10 cellular contexts compared by ENCODE assay signal in the genomic region with DNA sequence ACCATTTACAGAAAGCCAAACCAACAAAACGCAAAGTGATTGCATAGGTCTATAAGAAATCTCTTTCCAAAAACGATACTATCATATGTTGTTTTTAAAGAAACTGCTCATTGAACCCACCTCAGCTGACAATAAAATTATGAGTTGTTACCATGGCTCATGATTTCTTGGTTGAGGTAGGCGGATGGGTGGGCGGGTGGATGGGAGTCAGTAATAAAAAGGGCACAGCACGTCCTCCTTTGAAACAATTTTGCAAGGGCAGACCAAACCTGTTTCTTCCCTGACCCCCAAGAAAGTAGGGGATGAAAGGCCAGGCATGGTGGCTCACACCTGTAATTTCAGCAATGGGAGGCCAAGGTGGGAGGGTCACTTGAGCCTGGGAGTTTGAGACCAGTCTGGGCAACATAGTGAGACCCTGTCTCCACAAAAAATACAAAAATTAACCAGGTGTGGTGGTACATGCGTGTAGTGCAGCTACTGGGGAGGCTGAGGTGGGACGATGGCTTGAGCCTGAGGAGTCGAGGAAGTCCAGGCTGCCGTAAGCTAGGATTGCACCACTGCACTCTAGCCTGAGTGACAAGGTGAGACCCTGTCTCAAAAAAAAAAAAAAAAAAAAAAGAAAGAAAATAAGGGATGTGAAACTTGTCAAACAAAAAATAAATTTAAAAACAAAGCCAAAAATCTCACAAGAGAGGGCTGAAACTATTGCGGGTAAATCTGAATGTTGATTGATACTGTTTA. TPM values are rescaled to one million over a fixed set of nuclear protein-coding genes. Genes with fewer than 3 reads are reported as not detected.
DNase-seq lines count a peak whose midpoint lies in the region; ATAC-seq and TF ChIP-seq lines count a peak whose summit lies in the region.
"Had no signal": no experiment of that assay in that cellular context is flagged by ENCODE, and none has a peak within 500 bp of the region (broad histone marks: within the 10 kb centered on the region; RNA-seq: fewer than 3 reads in every experiment).

No MANE protein-coding gene starts in this region.

- H3K4me3 ChIP-seq in HL-60 (replicated peaks; ENCODE audit: insufficient read depth, low read length) (0 out of 2 replicates have a peak overlapping the region, but pooled peaks have one; percentile 4), fibroblast of the aortic adventitia (ENCODE audit: low read depth, low read length) (peak overlapping the region; percentile 26)

- no peak for TF ChIP-seq CTCF in HL-60 (IDR thresholded peaks at IDR 0.05; ENCODE audit: insufficient read depth, low read length)
- TF ChIP-seq CTCF in fibroblast of the aortic adventitia (IDR thresholded peaks at IDR 0.05; ENCODE audit: insufficient read depth, low read length) = no peak

- ATAC-seq in GM21367 (IDR thresholded peaks at IDR 0.05; ENCODE audit: unreplicated experiment) = no peak

- DNase-seq in HL-60 (ENCODE audit: low read depth in 1 of 2, low spot score in 1 of 2) = no peak
- DNase-seq in activated CD4-positive, alpha-beta T cell treated with anti-CD3 and anti-CD28 coated beads, Interleukin-2, amount 50 U/mL, for 48 hours = peak; percentile 52 to 57
- no peak for DNase-seq in fibroblast of the aortic adventitia (ENCODE audit: low read depth)
- DNase-seq in stimulated activated CD8-positive, alpha-beta memory T cell treated with anti-CD3 and anti-CD28 coated beads, Interleukin-15, amount 100 ng/mL, for 4 hours (ENCODE audit: low read depth in 2 of 2) = peak; percentile 18 to 32
- DNase-seq in NCI-H2107 treated with DMSO at 0.1 percent for 48 hours (lab: John Stamatoyannopoulos, UW; ENCODE audit: unreplicated experiment) = no peak
- DNase-seq in 8988T = no peak
- DNase-seq: NCI-H1092 had no signal

- no peak overlapping the region for H3K27ac ChIP-seq in HL-60 (replicated peaks)

- no peaks in the 10 kb centered on the region for H3K27me3 ChIP-seq in HL-60 (ENCODE audit: insufficient read depth, poor library complexity, severe bottlenecking)

RNA-seq across cellular contexts. Expression of a gene that starts 2.1 kb away (rescaled TPM):
- total RNA-seq in fibroblast of the aortic adventitia (ENCODE audit: low replicate concordance) = 12.2 and 35.1 TPM in 2 replicates

RNA-seq across cellular contexts. Expression of a gene that starts 17.8 kb away (rescaled TPM):
- total RNA-seq in fibroblast of the aortic adventitia (ENCODE audit: low replicate concordance) = not detected in 2 replicates
- total RNA-seq: dermis microvascular lymphatic vessel endothelial cell had no signal

RNA-seq across cellular contexts. Expression of a gene that starts 53.6 kb away (rescaled TPM):
- total RNA-seq in fibroblast of the aortic adventitia (ENCODE audit: low replicate concordance) = not detected in 2 replicates
- total RNA-seq: activated CD8-positive, alpha-beta memory T cell treated with anti-CD3 and anti-CD28 coated beads for 36 hours; dermis microvascular lymphatic vessel endothelial cell had no signal

Comparison
In these comparisons a context has a peak if more than half of its experiments do, and no peak if none do; other contexts are left out.
1. DNase-seq: peak in activated CD4-positive, alpha-beta T cell treated with anti-CD3 and anti-CD28 coated beads, Interleukin-2, amount 50 U/mL, for 48 hours (2 of 2) and stimulated activated CD8-positive, alpha-beta memory T cell treated with anti-CD3 and anti-CD28 coated beads, Interleukin-15, amount 100 ng/mL, for 4 hours (2 of 2); none in HL-60 (0 of 2), fibroblast of the aortic adventitia (single experiment), NCI-H2107 treated with DMSO at 0.1 percent for 48 hours (single experiment) and 8988T (single experiment).